Comparison of ENCODE assay signal across 12 cellular contexts in genomic region chr4:13701937-13702446, GRCh38.
DNase-seq lines count a peak whose midpoint lies in the region; ATAC-seq, FAIRE-seq and TF ChIP-seq lines count a peak whose summit lies in the region.
"Had no signal": no experiment of that assay in that cellular context is flagged by ENCODE, and none has a peak within 500 bp of the region (broad histone marks: within the 10 kb centered on the region; RNA-seq: fewer than 3 reads in every experiment).

No MANE protein-coding gene starts in this region.

- no peak overlapping the region for H3K9ac ChIP-seq in fibroblast of lung (ENCODE audit: insufficient read depth, low read length)

- no peak for TF ChIP-seq POLR2A in GM12891 (IDR thresholded peaks at IDR 0.05; ENCODE audit: low read depth, low read length)
- TF ChIP-seq POLR2A in upper lobe of left lung (IDR thresholded peaks at IDR 0.05): no peak

- intact Hi-C loops in Panc1 (cut with micrococcal nuclease; ENCODE audit: unreplicated experiment): no loop called here

- POLR2A ChIA-PET in Panc1 (lab: Charles Lee): no interaction called here

- WGBS in upper lobe of left lung, 2 donors: 76 to 85% methylated on average over 2 of the region's 2 CpGs

- H3K36me3 ChIP-seq in Panc1 (ENCODE audit: control insufficient read depth, insufficient read depth, low read length) (no peaks in the 10 kb centered on the region), fibroblast of lung (ENCODE audit: control insufficient read depth, insufficient read depth, low read length) (no peaks in the 10 kb centered on the region), upper lobe of left lung (no peaks in the 10 kb centered on the region)
- H3K36me3 ChIP-seq: lower lobe of right lung had no signal

- no peak for TF ChIP-seq CTCF in Panc1 (IDR thresholded peaks at IDR 0.05)
- TF ChIP-seq CTCF in fibroblast of lung (conservative IDR thresholded peaks at IDR 0.05 in 1 of 2, IDR thresholded peaks at IDR 0.05 in 1 of 2; ENCODE audit: low read depth in 1 of 2, low read length in 2 of 2): no peak
- no peak for TF ChIP-seq CTCF in retinal pigment epithelial cell (conservative IDR thresholded peaks at IDR 0.05; ENCODE audit: low read depth, low read length)
- no peak for TF ChIP-seq CTCF in upper lobe of left lung (IDR thresholded peaks at IDR 0.05)

- H3K4me1 ChIP-seq in Panc1 (ENCODE audit: control insufficient read depth, insufficient read depth, low read length) (no peaks in the 10 kb centered on the region), fibroblast of lung (ENCODE audit: control insufficient read depth, extremely low read depth, insufficient read depth, low read length) (peaks cover 7% of the 10 kb centered on the region), upper lobe of left lung (peaks cover 0 to 2% (median 0%) of the 10 kb centered on the region in 4 donors)
- H3K4me1 ChIP-seq: lower lobe of right lung had no signal

- no peaks in the 10 kb centered on the region for H3K79me2 ChIP-seq in fibroblast of lung (ENCODE audit: control insufficient read depth, insufficient read depth, low read length)

- H3K9me3 ChIP-seq in Panc1 (ENCODE audit: control insufficient read depth, insufficient read depth, low read depth, low read length) (no peaks in the 10 kb centered on the region), fibroblast of lung (ENCODE audit: control insufficient read depth, insufficient read depth, low read depth, low read length) (no peaks in the 10 kb centered on the region), upper lobe of left lung (no peaks in the 10 kb centered on the region)
- H3K9me3 ChIP-seq: lower lobe of right lung had no signal

- in situ Hi-C loops in Panc1 (cut with HindIII; ENCODE audit: low pct_unique_long_range_greater_than_20kb, low sequenced_read_pairs): no loop called here

- H4K20me1 ChIP-seq in fibroblast of lung (ENCODE audit: control insufficient read depth, extremely low read depth, insufficient read depth, low read length): no peaks in the 10 kb centered on the region

- H2AFZ ChIP-seq in fibroblast of lung (ENCODE audit: low read length): no peak overlapping the region

- H3K4me2 ChIP-seq in fibroblast of lung (ENCODE audit: extremely low read depth, insufficient read depth, low read length): no peak overlapping the region

- H3K27ac ChIP-seq in Panc1 (ENCODE audit: low read length) (peak overlapping the region; percentile 44; the same call in 1 of the 2 replicates), fibroblast of lung (ENCODE audit: insufficient read depth, low read length) (peak overlapping the region; percentile 1), upper lobe of left lung (no peak overlapping the region)
- H3K27ac ChIP-seq: lower lobe of right lung had no signal

- CTCF ChIA-PET in Panc1 (lab: Charles Lee): no interaction called here

- DNase-seq in GM04504 (ENCODE audit: low read depth) (peak; percentile 56), Panc1 (ENCODE audit: low read depth, low spot score) (peak; percentile 39), fibroblast of lung (ENCODE audit: low read depth in 2 of 2) (peak; percentile 59 to 80), retinal pigment epithelial cell (ENCODE audit: low read depth) (peak; percentile 17), GM12891 (ENCODE audit: insufficient read length, low spot score) (no peak), hypothalamus (lab: John Stamatoyannopoulos, UW) (no peak), upper lobe of left lung (no peak)
- DNase-seq: activated CD4-positive, alpha-beta T cell treated with anti-CD3 and anti-CD28 coated beads, Interleukin-2, amount 50 U/mL, for 4 hours; lower lobe of right lung; NCI-H2029 had no signal

- no peaks in the 10 kb centered on the region for H3K27me3 ChIP-seq in Panc1 (ENCODE audit: control insufficient read depth, insufficient read depth, low read length)
- no peaks in the 10 kb centered on the region for H3K27me3 ChIP-seq in fibroblast of lung (ENCODE audit: control insufficient read depth, insufficient read depth, low read length)
- no peaks in the 10 kb centered on the region for H3K27me3 ChIP-seq in upper lobe of left lung

- H3K4me3 ChIP-seq in Panc1 (ENCODE audit: low read depth in 2 of 2, low read length in 2 of 2) (no peak overlapping the region), fibroblast of lung (replicated peaks in 1 of 4; ENCODE audit: control extremely low read depth in 1 of 4, insufficient read depth in 1 of 4, low read depth in 3 of 4, low read length in 4 of 4) (no peak overlapping the region), retinal pigment epithelial cell (ENCODE audit: low read length) (no peak overlapping the region), upper lobe of left lung (no peak overlapping the region)
- H3K4me3 ChIP-seq: lower lobe of right lung had no signal

- no peak for FAIRE-seq in GM12891 (lab: Jason Lieb, UNC)
- FAIRE-seq: endothelial cell of umbilical vein, G401.6 had no signal

- no TSS peak for BruUV-seq in Panc1 (replicated peaks; lab: Mats Ljungman, UMichigan)

- ATAC-seq in Panc1 (peak; percentile 84), upper lobe of left lung (ENCODE audit: low FRiP score in 2 of 2) (no peak)
- ATAC-seq: lower lobe of right lung had no signal

- no peak for TF ChIP-seq EP300 in upper lobe of left lung (IDR thresholded peaks at IDR 0.05)

TF ChIP-seq in GM12891, 5 proteins besides CTCF, POLR2A, EP300 and RAD21:
- TF ChIP-seq PAX5 (IDR thresholded peaks at IDR 0.05; ENCODE audit: insufficient read depth, low read length, severe bottlenecking) (no peak), TAF1 (IDR thresholded peaks at IDR 0.05; ENCODE audit: low read depth, low read length) (no peak), POLR2AphosphoS5 (IDR thresholded peaks at IDR 0.05; ENCODE audit: low read depth, low read length) (no peak), POU2F2 (IDR thresholded peaks at IDR 0.05; ENCODE audit: low read depth, low read length) (no peak), SPI1 (IDR thresholded peaks at IDR 0.05; ENCODE audit: low read depth, low read length) (no peak)

Comparison
In these comparisons a context has a peak if more than half of its experiments do, and no peak if none do; other contexts are left out.
1. DNase-seq: peak in GM04504 (single experiment), Panc1 (single experiment), fibroblast of lung (2 of 2) and retinal pigment epithelial cell (single experiment); none in GM12891 (single experiment), hypothalamus (0 of 51) and upper lobe of left lung (0 of 2).
2. H3K27ac ChIP-seq: peak in Panc1 (single experiment) and fibroblast of lung (single experiment); none in upper lobe of left lung (0 of 4).